16 cellular contexts compared by ENCODE assay signal in the genomic region with DNA sequence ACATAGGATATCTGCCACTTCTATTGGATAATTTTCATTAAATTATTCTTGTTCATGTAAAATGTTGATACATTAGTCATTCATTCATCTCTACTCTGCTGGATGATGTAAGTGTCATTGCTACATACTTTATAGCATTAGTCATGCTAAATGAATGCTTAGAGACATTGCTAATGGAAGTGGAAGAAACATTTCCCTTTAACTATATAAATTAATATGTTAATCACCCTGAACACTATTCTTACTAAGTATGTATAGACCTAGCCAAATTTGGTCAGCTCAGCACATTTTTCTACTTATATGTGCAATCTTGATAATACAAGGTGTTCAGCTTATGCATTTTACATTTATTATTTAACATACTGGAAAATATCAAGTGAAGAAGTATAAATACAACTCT.
A peak's percentile ranks its signal among the peaks of the same experiment; 100 is the strongest.
DNase-seq lines count a peak whose midpoint lies in the region; ATAC-seq, FAIRE-seq and TF ChIP-seq lines count a peak whose summit lies in the region.
"Had no signal": no experiment of that assay in that cellular context is flagged by ENCODE, and none has a peak within 500 bp of the region (broad histone marks: within the 10 kb centered on the region; RNA-seq: fewer than 3 reads in every experiment).

No MANE protein-coding gene starts in this region.

- no peaks in the 10 kb centered on the region for H3K36me3 Mint-ChIP-seq in HFFc6 (ENCODE audit: low read depth)

- no peak for FAIRE-seq in A549 (lab: Jason Lieb, UNC)

- no peak for TF ChIP-seq EP300 in A549 (IDR thresholded peaks at IDR 0.05)

- DNase-seq in A549 (ENCODE audit: low read depth in 1 of 2, low spot score in 1 of 2) = no peak
- peak; percentile 25 for DNase-seq in HFFc6
- peak; percentile 65 for DNase-seq in amniotic epithelial cell (ENCODE audit: low read depth)
- DNase-seq in foreskin melanocyte = peak; percentile 38
- DNase-seq in activated T-cell treated with anti-CD3 and anti-CD28 coated beads for 4 hours = no peak
- DNase-seq in mucosa of gallbladder (ENCODE audit: low spot score) = no peak
- DNase-seq in DMS114 treated with DMSO at 0.1 percent for 48 hours (lab: John Stamatoyannopoulos, UW; ENCODE audit: unreplicated experiment) = no peak
- no peak for DNase-seq in cortex of kidney (lab: John Stamatoyannopoulos, UW)
- DNase-seq: activated CD4-positive, alpha-beta T cell treated with anti-CD3 and anti-CD28 coated beads for 48 hours; activated effector memory CD4-positive, alpha-beta T cell treated with anti-CD3 and anti-CD28 coated beads, Interleukin-2, amount 50 U/mL, for 16 hours; glutamatergic neuron; lower lobe of right lung; NCI-H187; ovary; stimulated activated CD4-positive, alpha-beta T cell treated with anti-CD3 and anti-CD28 coated beads, Interleukin-1b, Interleukin-23, amount 100 ng/mL, for 48 hours had no signal

- peaks cover 7% of the 10 kb centered on the region for H3K4me1 Mint-ChIP-seq in HFFc6 (ENCODE audit: low read depth)

- H3K27ac ChIP-seq in A549 = no peak overlapping the region
- H3K27ac ChIP-seq: BLaER1, lower lobe of right lung, ovary had no signal

- no peaks in the 10 kb centered on the region for H3K4me1 ChIP-seq in A549
- H3K4me1 ChIP-seq: BLaER1, lower lobe of right lung had no signal

- H3K9me3 Mint-ChIP-seq in HFFc6 = no peaks in the 10 kb centered on the region

- no peaks in the 10 kb centered on the region for H3K9me3 ChIP-seq in A549
- H3K9me3 ChIP-seq: lower lobe of right lung, ovary had no signal

- H3K27me3 Mint-ChIP-seq in HFFc6 (ENCODE audit: insufficient read depth) = peaks cover 8% of the 10 kb centered on the region; the same call in 1 of the 2 replicates

- TF ChIP-seq CTCF in A549 (IDR thresholded peaks at IDR 0.05) (no peak), HFFc6 (IDR thresholded peaks at IDR 0.05) (no peak)

- H3K4me2 ChIP-seq in A549 = no peak overlapping the region
- H3K4me2 ChIP-seq: BLaER1 had no signal

- no peak for TF ChIP-seq POLR2A in A549 (IDR thresholded peaks at IDR 0.05; ENCODE audit: low read length)

- no peak for ATAC-seq in A549
- ATAC-seq: lower lobe of right lung had no signal

- H3K27ac Mint-ChIP-seq in HFFc6 = no peak overlapping the region

- POLR2A ChIA-PET in A549 (lab: Yijun Ruan, JAX) = no interaction called here

- CTCF ChIA-PET in A549 (lab: Yijun Ruan, JAX) = no interaction called here

- TF ChIP-seq RAD21 in A549 (conservative IDR thresholded peaks at IDR 0.05 in 1 of 2, IDR thresholded peaks at IDR 0.05 in 1 of 2) = no peak

- no peak overlapping the region for H3K4me3 ChIP-seq in A549
- H3K4me3 ChIP-seq: BLaER1, lower lobe of right lung, ovary had no signal

- no peak overlapping the region for H3K4me3 Mint-ChIP-seq in HFFc6

TF ChIP-seq in A549, 52 proteins besides CTCF, POLR2A, EP300 and RAD21:
- TF ChIP-seq FOSL2 (IDR thresholded peaks at IDR 0.05) (no peak), FOSL2 (CRISPR knock-in tag; IDR thresholded peaks at IDR 0.05) (peak; percentile 42; the same call in 1 of the 2 replicates), ZC3H11A (IDR thresholded peaks at IDR 0.05) (no peak), BHLHE40 (IDR thresholded peaks at IDR 0.05; ENCODE audit: low read depth, low read length) (no peak), MAFK (IDR thresholded peaks at IDR 0.05; ENCODE audit: partially characterized antibody) (peak; percentile 67)
- TF ChIP-seq, protein P1, sequence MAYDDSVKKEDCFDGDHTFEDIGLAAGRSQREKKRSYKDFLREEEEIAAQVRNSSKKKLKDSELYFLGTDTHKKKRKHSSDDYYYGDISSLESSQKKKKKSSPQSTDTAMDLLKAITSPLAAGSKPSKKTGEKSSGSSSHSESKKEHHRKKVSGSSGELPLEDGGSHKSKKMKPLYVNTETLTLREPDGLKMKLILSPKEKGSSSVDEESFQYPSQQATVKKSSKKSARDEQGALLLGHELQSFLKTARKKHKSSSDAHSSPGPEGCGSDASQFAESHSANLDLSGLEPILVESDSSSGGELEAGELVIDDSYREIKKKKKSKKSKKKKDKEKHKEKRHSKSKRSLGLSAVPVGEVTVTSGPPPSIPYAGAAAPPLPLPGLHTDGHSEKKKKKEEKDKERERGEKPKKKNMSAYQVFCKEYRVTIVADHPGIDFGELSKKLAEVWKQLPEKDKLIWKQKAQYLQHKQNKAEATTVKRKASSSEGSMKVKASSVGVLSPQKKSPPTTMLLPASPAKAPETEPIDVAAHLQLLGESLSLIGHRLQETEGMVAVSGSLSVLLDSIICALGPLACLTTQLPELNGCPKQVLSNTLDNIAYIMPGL (CRISPR knock-in tag; IDR thresholded peaks at IDR 0.05; ENCODE audit: borderline replicate concordance) = no peak

Comparison
In these comparisons a context has a peak if more than half of its experiments do, and no peak if none do; other contexts are left out.
1. DNase-seq: peak in HFFc6 (single experiment), amniotic epithelial cell (single experiment) and foreskin melanocyte (single experiment); none in A549 (0 of 2), activated T-cell treated with anti-CD3 and anti-CD28 coated beads for 4 hours (single experiment), mucosa of gallbladder (single experiment), DMS114 treated with DMSO at 0.1 percent for 48 hours (single experiment) and cortex of kidney (single experiment).